1 cellular context compared by ENCODE assay signal in genomic region chr6:53666271-53666626, GRCh38.
TF ChIP-seq lines count a peak whose summit lies in the region.

No MANE protein-coding gene starts in this region.

TF ChIP-seq in H1, 55 proteins besides CTCF, POLR2A, EP300 and RAD21 (continued from another document):
- TF ChIP-seq RBBP5 (IDR thresholded peaks at IDR 0.05; ENCODE audit: borderline replicate concordance, low read depth, low read length) (no peak), CEBPB (IDR thresholded peaks at IDR 0.05; ENCODE audit: low read depth, low read length) (no peak), BRCA1 (IDR thresholded peaks at IDR 0.05; ENCODE audit: low read depth, low read length) (no peak), SP4 (IDR thresholded peaks at IDR 0.05; ENCODE audit: low read length) (no peak), TEAD4 (IDR thresholded peaks at IDR 0.05; ENCODE audit: low read depth, low read length) (no peak), CTBP2 (IDR thresholded peaks at IDR 0.05; ENCODE audit: borderline replicate concordance, insufficient read depth, insufficient read length, low read length) (no peak)
